In the genomic region with DNA sequence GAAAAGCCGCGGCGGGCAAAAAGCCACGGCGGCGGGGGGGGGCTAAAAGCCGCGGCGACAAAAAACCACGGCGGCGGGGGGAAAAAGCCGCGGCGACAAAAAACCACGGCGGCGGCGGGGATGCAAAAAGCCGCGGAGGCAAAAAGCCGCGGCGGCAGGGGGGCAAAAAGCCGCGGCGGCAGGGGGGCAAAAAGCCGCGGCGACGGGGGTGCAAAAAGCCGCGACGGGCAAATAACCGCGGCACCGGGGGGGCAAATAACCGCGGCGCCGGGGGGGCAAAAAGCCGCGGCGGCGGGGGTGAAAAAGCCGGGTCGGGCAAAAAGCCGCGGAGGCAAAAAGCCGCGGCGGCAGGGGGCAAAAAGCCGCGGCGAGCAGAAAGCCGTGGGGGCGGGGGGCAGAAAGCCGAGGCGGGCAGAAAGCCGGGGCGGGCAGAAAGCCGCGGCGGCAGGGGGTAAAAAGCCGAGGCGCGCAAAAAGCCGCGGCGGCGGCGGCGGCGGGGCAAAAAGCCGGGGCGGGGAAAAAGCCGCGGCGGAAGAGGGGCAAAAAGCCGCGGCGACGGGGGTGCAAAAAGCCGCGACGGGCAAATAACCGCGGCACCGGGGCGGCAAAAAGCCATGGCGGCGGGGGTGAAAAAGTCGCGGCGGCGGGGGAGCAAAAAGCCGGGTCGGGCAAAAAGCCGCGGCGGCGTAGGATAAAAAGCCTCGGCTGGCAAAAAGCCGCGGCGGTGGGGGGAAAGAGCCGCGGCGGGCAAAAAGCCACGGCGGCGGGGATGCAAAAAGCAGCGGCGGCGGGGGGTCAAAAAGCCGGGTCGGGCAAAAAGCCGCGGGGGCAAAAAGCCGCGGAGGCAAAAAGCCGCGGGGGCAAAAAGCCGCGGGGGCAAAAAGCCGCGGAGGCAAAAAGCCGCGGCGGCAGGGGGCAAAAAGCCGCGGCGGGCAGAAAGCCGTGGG, we compare ENCODE assay signal across 8 cellular contexts.
DNase-seq lines count a peak whose midpoint lies in the region; ATAC-seq and TF ChIP-seq lines count a peak whose summit lies in the region.
"Not testable (repeated sequence)": the region's sequence is repeated elsewhere in the genome, so short reads cannot be mapped to it uniquely, and the experiment has no call there.

No MANE protein-coding gene starts in this region.

- not testable (repeated sequence) for H3K4me1 ChIP-seq in GM23248 (ENCODE audit: insufficient read depth); SJSA1 (replicated peaks)

- WGBS in GM23248 (ENCODE audit: low coverage in 1 of 2, low lambda C conversion rate in 2 of 2, missing lambda C conversion rate in 2 of 2), 2 experiments = 2% methylated on average over 71 of the region's 134 CpGs; no CpG with 5 or more reads in 1 of the 2 experiments

- ATAC-seq in Right ventricle myocardium inferior; naive B cell (ENCODE audit: low read depth in 2 of 2); stimulated activated naive B cell treated with anti-CD40 and anti-IgM and Interleukin-4, amounts not matched to agents 10 μg/mL and 1 μg/mL and 100 μg/mL, for 72 hours (replicated peaks): not testable (repeated sequence)

- intact Hi-C loops in Right ventricle myocardium inferior (cut with DNase I) = not testable (repeated sequence)

- not testable (repeated sequence) for H3K4me1 Mint-ChIP-seq in naive B cell; stimulated activated naive B cell treated with anti-CD40 and anti-IgM and Interleukin-4, amounts not matched to agents 10 μg/mL and 1 μg/mL and 100 μg/mL, for 72 hours

- H3K27ac ChIP-seq in GM23248, SJSA1: not testable (repeated sequence)

- H3K4me2 ChIP-seq in GM23248 (ENCODE audit: unreplicated experiment) = not testable (repeated sequence)

- CTCF ChIA-PET in AG04449 (lab: Yijun Ruan, JAX) = not testable (repeated sequence)

- TF ChIP-seq CTCF in AG04449 (IDR thresholded peaks at IDR 0.05; ENCODE audit: insufficient read depth, low read length, missing control alignments); choroid plexus epithelial cell (conservative IDR thresholded peaks at IDR 0.05; ENCODE audit: low read depth, low read length): not testable (repeated sequence)

- H3K36me3 Mint-ChIP-seq in naive B cell; stimulated activated naive B cell treated with anti-CD40 and anti-IgM and Interleukin-4, amounts not matched to agents 10 μg/mL and 1 μg/mL and 100 μg/mL, for 72 hours: not testable (repeated sequence)

- H3K27me3 ChIP-seq in GM23248 (replicated peaks; ENCODE audit: insufficient read depth); SJSA1 (replicated peaks): not testable (repeated sequence)

- peaks cover 5 to 11% (median 8%) of the 10 kb centered on the region in 3 donors for H3K27me3 Mint-ChIP-seq in naive B cell
- H3K27me3 Mint-ChIP-seq in stimulated activated naive B cell treated with anti-CD40 and anti-IgM and Interleukin-4, amounts not matched to agents 10 μg/mL and 1 μg/mL and 100 μg/mL, for 72 hours = peaks cover 8 to 23% of the 10 kb centered on the region in 2 donors

- H3K9ac ChIP-seq in GM23248 = not testable (repeated sequence)

- POLR2A ChIA-PET in AG04449 (lab: Yijun Ruan, JAX) = not testable (repeated sequence)

- not testable (repeated sequence) for H3K79me2 ChIP-seq in GM23248 (ENCODE audit: insufficient read depth)

- H3K27ac Mint-ChIP-seq in naive B cell = peak overlapping the region in 3 of 6 donors; percentile 53 to 98 (median 80)
- peak overlapping the region; percentile 87 for H3K27ac Mint-ChIP-seq in stimulated activated naive B cell treated with anti-CD40 and anti-IgM and Interleukin-4, amounts not matched to agents 10 μg/mL and 1 μg/mL and 100 μg/mL, for 72 hours

- not testable (repeated sequence) for H4K20me1 ChIP-seq in GM23248 (ENCODE audit: insufficient read depth)

- H3K9me3 ChIP-seq in GM23248 (ENCODE audit: low read depth); SJSA1 (replicated peaks): not testable (repeated sequence)

- not testable (repeated sequence) for DNase-seq in AG04449 (ENCODE audit: low read depth, low spot score); choroid plexus epithelial cell (ENCODE audit: low read depth); naive B cell; stimulated activated naive B cell treated with anti-CD40 and anti-IgM and Interleukin-4, amounts not matched to agents 10 μg/mL and 1 μg/mL and 100 μg/mL, for 72 hours
- DNase-seq in GM23248 (peak; percentile 10), SJSA1 (ENCODE audit: low read depth in 1 of 2, low spot score in 2 of 2) (peak in 1 of 2 experiments; percentile 42), Right ventricle myocardium inferior (ENCODE audit: missing footprints) (peak; percentile 56)
- DNase-seq in activated naive CD4-positive, alpha-beta T cell treated with anti-CD3 and anti-CD28 coated beads, Interleukin-2, amount 50 U/mL, for 16 hours = peak; percentile 13

- peak overlapping the region; percentile 30 for H3K4me3 ChIP-seq in AG04449 (ENCODE audit: low read depth, low read length)
- not testable (repeated sequence) for H3K4me3 ChIP-seq in GM23248
- H3K4me3 ChIP-seq in SJSA1 = peak overlapping the region; percentile 21
- H3K4me3 ChIP-seq in choroid plexus epithelial cell (ENCODE audit: low read depth, low read length) = peak overlapping the region; percentile 42

- H3K9me2 ChIP-seq in GM23248 (ENCODE audit: insufficient read depth) = not testable (repeated sequence)

- H2AFZ ChIP-seq in GM23248 = not testable (repeated sequence)

- not testable (repeated sequence) for H3F3A ChIP-seq in GM23248 (ENCODE audit: insufficient read depth)

- not testable (repeated sequence) for H3K36me3 ChIP-seq in GM23248 (ENCODE audit: low read depth); SJSA1

- H3K9me3 Mint-ChIP-seq in naive B cell; stimulated activated naive B cell treated with anti-CD40 and anti-IgM and Interleukin-4, amounts not matched to agents 10 μg/mL and 1 μg/mL and 100 μg/mL, for 72 hours: not testable (repeated sequence)

- in situ Hi-C loops in GM23248 (cut with MboI) = not testable (repeated sequence)

- H3K4me3 Mint-ChIP-seq in naive B cell = peak overlapping the region in 7 of 8 donors; percentile 61 to 90 (median 84)
- peak overlapping the region; percentile 83 to 87 for H3K4me3 Mint-ChIP-seq in stimulated activated naive B cell treated with anti-CD40 and anti-IgM and Interleukin-4, amounts not matched to agents 10 μg/mL and 1 μg/mL and 100 μg/mL, for 72 hours
